9 cellular contexts compared by ENCODE assay signal in genomic region chr17:49646391-49647255, GRCh38. TPM values are rescaled to one million over a fixed set of nuclear protein-coding genes. Genes with fewer than 3 reads are reported as not detected.
A peak's percentile ranks its signal among the peaks of the same experiment; 100 is the strongest.
DNase-seq lines count a peak whose midpoint lies in the region; ATAC-seq and TF ChIP-seq lines count a peak whose summit lies in the region.
"Had no signal": no experiment of that assay in that cellular context is flagged by ENCODE, and none has a peak within 500 bp of the region (broad histone marks: within the 10 kb centered on the region; RNA-seq: fewer than 3 reads in every experiment).

No MANE protein-coding gene starts in this region.

- peak; percentile 50 for DNase-seq in stimulated activated naive CD4-positive, alpha-beta T cell treated with Interleukin-2 at 50 U/mL for 16 hours (lab: John Stamatoyannopoulos, UW)
- no peak for DNase-seq in stimulated activated naive CD4-positive, alpha-beta T cell (lab: John Stamatoyannopoulos, UW)
- DNase-seq in RWPE1 (ENCODE audit: low spot score) = peak; percentile 77
- DNase-seq in dermis blood vessel endothelial cell = peak; percentile 52
- DNase-seq in osteocyte (ENCODE audit: extremely low spot score, unreplicated experiment) = no peak
- DNase-seq in SHP77 treated with DMSO at 0.1 percent for 48 hours (lab: John Stamatoyannopoulos, UW) = no peak
- no peak for DNase-seq in NCI-H526 treated with DMSO at 0.1 percent for 48 hours (lab: John Stamatoyannopoulos, UW)

- peak overlapping the region; percentile 26 for H3K4me3 Mint-ChIP-seq in osteocyte (ENCODE audit: unreplicated experiment)
- H3K4me3 Mint-ChIP-seq: dendritic cell treated with granulocyte-macrophage colony-stimulating factor and Interleukin-4, amounts not matched to agents 40 ng/mL and 50 ng/mL, for 4 days had no signal

- POLR2A ChIA-PET in RWPE1 (lab: Yijun Ruan, JAX; ENCODE audit: low non-redundant PET) = interaction anchor here (0.6 kb wide), 2 partner anchors 60 to 125 kb away, joined by 3 read pairs; no protein-coding TSS in a partner anchor

- ATAC-seq in GM21360 (IDR thresholded peaks at IDR 0.05; ENCODE audit: unreplicated experiment) = no peak

- CTCF ChIA-PET in RWPE1 (lab: Yijun Ruan, JAX) = interaction anchor here (0.5 to 1.0 kb wide), 7 partner anchors 8 to 274 kb away, joined by 3 to 4 read pairs (median 3); no protein-coding TSS in a partner anchor

- H3K9me3 Mint-ChIP-seq in osteocyte (ENCODE audit: unreplicated experiment) = no peaks in the 10 kb centered on the region
- H3K9me3 Mint-ChIP-seq: dendritic cell treated with granulocyte-macrophage colony-stimulating factor and Interleukin-4, amounts not matched to agents 40 ng/mL and 50 ng/mL, for 4 days had no signal

- no peaks in the 10 kb centered on the region for H3K36me3 Mint-ChIP-seq in osteocyte (ENCODE audit: unreplicated experiment)

- peak overlapping the region; percentile 96 for H3K27ac ChIP-seq in RWPE1

- no peaks in the 10 kb centered on the region for H3K27me3 Mint-ChIP-seq in osteocyte (ENCODE audit: unreplicated experiment)
- H3K27me3 Mint-ChIP-seq: dendritic cell treated with granulocyte-macrophage colony-stimulating factor and Interleukin-4, amounts not matched to agents 40 ng/mL and 50 ng/mL, for 4 days had no signal

- peaks cover 40% of the 10 kb centered on the region for H3K4me1 Mint-ChIP-seq in osteocyte (ENCODE audit: unreplicated experiment)

- TF ChIP-seq CTCF in RWPE1 (conservative IDR thresholded peaks at IDR 0.05; ENCODE audit: low read depth) (no peak), osteocyte (IDR thresholded peaks at IDR 0.05) (no peak)

- peak overlapping the region; percentile 82 for H3K27ac Mint-ChIP-seq in osteocyte (ENCODE audit: unreplicated experiment)
- H3K27ac Mint-ChIP-seq: dendritic cell treated with granulocyte-macrophage colony-stimulating factor and Interleukin-4, amounts not matched to agents 40 ng/mL and 50 ng/mL, for 4 days had no signal

RNA-seq across cellular contexts. Expression of gene SPOP, which starts 31.3 kb away (rescaled TPM):
- total RNA-seq in dermis blood vessel endothelial cell = 127 and 144 TPM in 2 replicates
- 63.9 and 68.6 TPM in 2 replicates for total RNA-seq in osteocyte

Comparison
In these comparisons a context has a peak if more than half of its experiments do, and no peak if none do; other contexts are left out.
1. DNase-seq: peak in stimulated activated naive CD4-positive, alpha-beta T cell treated with Interleukin-2 at 50 U/mL for 16 hours (single experiment), RWPE1 (single experiment) and dermis blood vessel endothelial cell (single experiment); none in stimulated activated naive CD4-positive, alpha-beta T cell (0 of 6), osteocyte (single experiment), SHP77 treated with DMSO at 0.1 percent for 48 hours (single experiment) and NCI-H526 treated with DMSO at 0.1 percent for 48 hours (single experiment).